23 cellular contexts compared by ENCODE assay signal in the genomic region with DNA sequence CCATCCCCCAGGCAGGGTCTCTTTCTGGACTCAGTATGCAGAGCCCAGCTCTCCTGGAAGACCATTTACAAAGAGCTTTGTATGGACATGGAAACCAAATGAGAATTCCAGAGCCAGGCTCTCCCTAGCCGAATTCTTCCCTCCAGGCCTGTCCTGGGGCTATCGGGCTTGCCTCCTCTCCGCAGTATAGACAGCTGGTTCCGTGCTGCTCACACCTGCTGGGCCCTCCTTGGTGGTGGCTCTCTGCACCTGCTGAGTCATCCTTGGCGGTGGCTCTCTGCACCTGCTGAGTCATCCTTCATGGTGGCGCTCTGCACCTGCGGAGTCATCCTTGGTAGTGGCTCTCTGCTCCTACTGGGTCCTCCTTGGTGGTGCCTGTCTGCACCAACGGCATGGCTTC.
A peak's percentile ranks its signal among the peaks of the same experiment; 100 is the strongest.
DNase-seq lines count a peak whose midpoint lies in the region; ATAC-seq, FAIRE-seq and TF ChIP-seq lines count a peak whose summit lies in the region.
"Had no signal": no experiment of that assay in that cellular context is flagged by ENCODE, and none has a peak within 500 bp of the region (broad histone marks: within the 10 kb centered on the region; RNA-seq: fewer than 3 reads in every experiment).

No MANE protein-coding gene starts in this region.

- H3K4me2 ChIP-seq in HepG2 (ENCODE audit: low read depth, low read length): no peak overlapping the region
- H3K4me2 ChIP-seq: smooth muscle cell had no signal

- no peak overlapping the region for H3K9ac ChIP-seq in HepG2 (ENCODE audit: insufficient read depth, low read depth, low read length)

- 0 out of 2 replicates have a peak, but pooled peaks cover 2% of the 10 kb centered on the region for H4K20me1 ChIP-seq in HepG2 (ENCODE audit: insufficient read depth, low read length)

- no peaks in the 10 kb centered on the region for H3K9me3 Mint-ChIP-seq in WTC11
- no peaks in the 10 kb centered on the region for H3K9me3 Mint-ChIP-seq in CD4-positive, alpha-beta T cell
- H3K9me3 Mint-ChIP-seq: activated naive CD4-positive, alpha-beta T cell treated with anti-CD3 and anti-CD28 coated beads, Interleukin-2, amount 10 ng/mL, durations not matched to agents 7 days and 5 days; activated T-cell treated with anti-CD3 and anti-CD28 coated beads, Interleukin-2, amount 50 U/mL, for 4 hours; CD8-positive, alpha-beta T cell; memory B cell had no signal

- H2AFZ ChIP-seq in HepG2 (ENCODE audit: low read length): no peak overlapping the region

- peaks cover 3% of the 10 kb centered on the region; the same call in 1 of the 2 replicates for H3K4me1 Mint-ChIP-seq in WTC11
- no peaks in the 10 kb centered on the region for H3K4me1 Mint-ChIP-seq in CD4-positive, alpha-beta T cell (ENCODE audit: low read depth)
- H3K4me1 Mint-ChIP-seq: activated naive CD4-positive, alpha-beta T cell treated with anti-CD3 and anti-CD28 coated beads, Interleukin-2, amount 10 ng/mL, durations not matched to agents 7 days and 5 days; memory B cell had no signal

- H3K36me3 ChIP-seq in HepG2 (replicated peaks in 1 of 2; ENCODE audit: control insufficient read depth in 1 of 2, insufficient read depth in 2 of 2, low read length in 2 of 2): no peaks in the 10 kb centered on the region
- H3K36me3 ChIP-seq in right lobe of liver: no peaks in the 10 kb centered on the region
- H3K36me3 ChIP-seq: thoracic aorta had no signal

- TF ChIP-seq POLR2A in HepG2 (IDR thresholded peaks at IDR 0.05; ENCODE audit: insufficient read depth in 1 of 2, low read depth in 2 of 2, low read length in 2 of 2) (no peak), right lobe of liver (IDR thresholded peaks at IDR 0.05) (no peak)

- H3K79me2 ChIP-seq in HepG2 (ENCODE audit: insufficient read depth, low read length): no peaks in the 10 kb centered on the region

- no peak overlapping the region for H3K4me3 Mint-ChIP-seq in WTC11
- no peak overlapping the region for H3K4me3 Mint-ChIP-seq in CD4-positive, alpha-beta T cell
- H3K4me3 Mint-ChIP-seq: activated naive CD4-positive, alpha-beta T cell treated with anti-CD3 and anti-CD28 coated beads, Interleukin-2, amount 10 ng/mL, durations not matched to agents 7 days and 5 days; activated T-cell treated with anti-CD3 and anti-CD28 coated beads, Interleukin-2, amount 50 U/mL, for 4 hours; CD8-positive, alpha-beta T cell; memory B cell had no signal

- intact Hi-C loops in HepG2 (cut with micrococcal nuclease; ENCODE audit: unreplicated experiment): no loop called here
- intact Hi-C loops in right lobe of liver (cut with DNase I): no loop called here
- intact Hi-C loops in CD4-positive, alpha-beta T cell (cut with DNase I, micrococcal nuclease): no loop called here

- in situ Hi-C loops in HepG2 (cut with HindIII; ENCODE audit: extremely low pct_ligation_motif_present, low pct_unique_long_range_greater_than_20kb): no loop called here

- CTCF ChIA-PET in HepG2 (lab: Yijun Ruan, JAX; ENCODE audit: low intra/inter-chr PET ratio, low total read pairs) (no interaction called here), WTC11 (lab: Charles Lee) (no interaction called here)
- CTCF ChIA-PET in CD4-positive, alpha-beta T cell (lab: Charles Lee): no interaction called here

- no peak for TF ChIP-seq RAD21 in HepG2 (CRISPR knock-in tag; IDR thresholded peaks at IDR 0.05)

- H3K9me3 ChIP-seq in HepG2 (ENCODE audit: low read length) (no peaks in the 10 kb centered on the region), right lobe of liver (no peaks in the 10 kb centered on the region)
- no peaks in the 10 kb centered on the region for H3K9me3 ChIP-seq in CD4-positive, alpha-beta T cell (ENCODE audit: control insufficient read depth, low read length)
- H3K9me3 ChIP-seq: thoracic aorta had no signal

- H3K4me3 ChIP-seq in HepG2 (replicated peaks in 1 of 3; ENCODE audit: insufficient read depth in 1 of 3, low read depth in 2 of 3, low read length in 3 of 3) (no peak overlapping the region), right lobe of liver (no peak overlapping the region)
- H3K4me3 ChIP-seq: smooth muscle cell, thoracic aorta had no signal

- POLR2A ChIA-PET in HepG2 (lab: Yijun Ruan, JAX): no interaction called here
- POLR2A ChIA-PET in WTC11 (lab: Charles Lee): no interaction called here
- POLR2A ChIA-PET in CD4-positive, alpha-beta T cell (lab: Charles Lee): no interaction called here

- H3K27me3 Mint-ChIP-seq in WTC11 (ENCODE audit: low read depth): no peaks in the 10 kb centered on the region
- peaks cover 18% of the 10 kb centered on the region for H3K27me3 Mint-ChIP-seq in CD4-positive, alpha-beta T cell

- DNase-seq in HepG2 (ENCODE audit: low spot score) (no peak), right lobe of liver (no peak), NCI-H2029 treated with DMSO at 0.1 percent for 48 hours (lab: John Stamatoyannopoulos, UW) (peak; percentile 15), WTC11 (ENCODE audit: low spot score) (no peak), glomerular visceral epithelial cell (ENCODE audit: extremely low spot score) (no peak), NCI-H1436 treated with DMSO at 0.1 percent for 48 hours (lab: John Stamatoyannopoulos, UW) (no peak)
- no peak for DNase-seq in CD4-positive, alpha-beta T cell
- DNase-seq: activated naive CD4-positive, alpha-beta T cell treated with anti-CD3 and anti-CD28 coated beads, Interleukin-2, amount 10 ng/mL, durations not matched to agents 7 days and 5 days; activated T-cell treated with anti-CD3 and anti-CD28 coated beads, Interleukin-2, amount 50 U/mL, for 4 hours; caudate nucleus; CD8-positive, alpha-beta T cell; dermis blood vessel endothelial cell; kidney glomerular epithelial cell; NCI-H1092; NK-92 treated with Interleukin-12 subunit alpha and Interleukin-12 subunit beta, amount 100 ng/mL, for 24 hours; nucleus accumbens; stimulated activated CD4-positive, alpha-beta T cell treated with anti-CD3 and anti-CD28 coated beads, Interleukin-4, amount 100 ng/mL, for 1 hour; stimulated activated naive CD4-positive, alpha-beta T cell treated with Interleukin-2 at 50 U/mL for 16 hours had no signal

- H3K27ac ChIP-seq in HepG2 (ENCODE audit: extremely low read length, insufficient read depth, low read length): no peak overlapping the region
- H3K27ac ChIP-seq in right lobe of liver: no peak overlapping the region
- H3K27ac ChIP-seq in CD4-positive, alpha-beta T cell (ENCODE audit: low read depth, low read length): no peak overlapping the region
- H3K27ac ChIP-seq: thoracic aorta had no signal

- no peak for ATAC-seq in HepG2
- no peak for ATAC-seq in right lobe of liver
- no peak for ATAC-seq in WTC11
- ATAC-seq in CD4-positive, alpha-beta T cell (ENCODE audit: poor library complexity): no peak
- ATAC-seq: activated T-cell treated with anti-CD3 and anti-CD28 coated beads, Interleukin-2, amount 50 U/mL, for 4 hours; CD8-positive, alpha-beta T cell had no signal

- TF ChIP-seq EP300 in HepG2 (IDR thresholded peaks at IDR 0.05; ENCODE audit: low read depth in 2 of 2, low read length in 2 of 2) (no peak), HepG2 (CRISPR knock-in tag; IDR thresholded peaks at IDR 0.05; ENCODE audit: borderline replicate concordance) (no peak)

- no TSS peak for BruUV-seq in HepG2 (replicated peaks; lab: Mats Ljungman, UMichigan)

- TF ChIP-seq CTCF in HepG2 (CRISPR knock-in tag; IDR thresholded peaks at IDR 0.05) (no peak), right lobe of liver (IDR thresholded peaks at IDR 0.05) (no peak), WTC11 (IDR thresholded peaks at IDR 0.05) (no peak)
- TF ChIP-seq CTCF in CD4-positive, alpha-beta T cell (IDR thresholded peaks at IDR 0.05): no peak

- 3% methylated on average over 5 of the region's 8 CpGs for WGBS in HepG2 (ENCODE audit: low lambda C conversion rate)
- WGBS in right lobe of liver (ENCODE audit: insufficient coverage, low coverage, low lambda C conversion rate, missing lambda C conversion rate): 33% methylated on average over 1 of the region's 8 CpGs

- no peaks in the 10 kb centered on the region for H3K36me3 Mint-ChIP-seq in WTC11
- no peaks in the 10 kb centered on the region for H3K36me3 Mint-ChIP-seq in CD4-positive, alpha-beta T cell (ENCODE audit: low read depth)
- H3K36me3 Mint-ChIP-seq: activated naive CD4-positive, alpha-beta T cell treated with anti-CD3 and anti-CD28 coated beads, Interleukin-2, amount 10 ng/mL, durations not matched to agents 7 days and 5 days; CD8-positive, alpha-beta T cell; memory B cell had no signal

- H3K27ac Mint-ChIP-seq in WTC11: no peak overlapping the region
- no peak overlapping the region for H3K27ac Mint-ChIP-seq in CD4-positive, alpha-beta T cell
- H3K27ac Mint-ChIP-seq: activated naive CD4-positive, alpha-beta T cell treated with anti-CD3 and anti-CD28 coated beads, Interleukin-2, amount 10 ng/mL, durations not matched to agents 7 days and 5 days; CD8-positive, alpha-beta T cell; memory B cell had no signal

- H3K27me3 ChIP-seq in HepG2 (ENCODE audit: control insufficient read depth in 1 of 2, insufficient read depth in 2 of 2, low read length in 2 of 2): peaks cover 11 to 58% of the 10 kb centered on the region in 2 experiments; a peak in 4 of 5 replicates
- H3K27me3 ChIP-seq in right lobe of liver: no peaks in the 10 kb centered on the region
- no peaks in the 10 kb centered on the region for H3K27me3 ChIP-seq in CD4-positive, alpha-beta T cell (ENCODE audit: control insufficient read depth, insufficient read depth, low read length)

- no peaks in the 10 kb centered on the region for H3K4me1 ChIP-seq in HepG2 (ENCODE audit: insufficient read depth, low read length)
- H3K4me1 ChIP-seq in right lobe of liver: no peaks in the 10 kb centered on the region

- FAIRE-seq in HepG2 (lab: Jason Lieb, UNC): no peak
- FAIRE-seq: GM19239, RCC 7860 had no signal

TF ChIP-seq in HepG2, 621 proteins besides CTCF, POLR2A, EP300 and RAD21 (continues in another document):
- no peak for TF ChIP-seq ZNF598 (CRISPR knock-in tag; IDR thresholded peaks at IDR 0.05; ENCODE audit: borderline replicate concordance)
- TF ChIP-seq ZZZ3 (CRISPR knock-in tag; IDR thresholded peaks at IDR 0.05; ENCODE audit: borderline replicate concordance): no peak

TF ChIP-seq in WTC11, 78 proteins besides CTCF, POLR2A, EP300 and RAD21 (continues in another document):
- TF ChIP-seq ESRRA (CRISPR knock-in tag; IDR thresholded peaks at IDR 0.05; ENCODE audit: borderline replicate concordance) (no peak), MXD4 (CRISPR knock-in tag; IDR thresholded peaks at IDR 0.05; ENCODE audit: borderline replicate concordance) (no peak), NR1H2 (CRISPR knock-in tag; IDR thresholded peaks at IDR 0.05) (no peak), ZNF396 (CRISPR knock-in tag; IDR thresholded peaks at IDR 0.05; ENCODE audit: borderline replicate concordance) (no peak), NR2C2 (CRISPR knock-in tag; IDR thresholded peaks at IDR 0.05) (no peak), ZNF423 (CRISPR knock-in tag; IDR thresholded peaks at IDR 0.05) (peak; percentile 23; the same call in 1 of the 2 replicates), NFE2L1 (CRISPR knock-in tag; IDR thresholded peaks at IDR 0.05) (0 out of 2 replicates have a peak, but pooled peaks have one; percentile 21), ETV6 (CRISPR knock-in tag; IDR thresholded peaks at IDR 0.05) (no peak)

Comparison
In these comparisons a context has a peak if more than half of its experiments do, and no peak if none do; other contexts are left out.
1. Of the 50 proteins assayed by ChIP-seq in both HepG2 and WTC11: peak only in HepG2: none; only in WTC11: NFE2L1; in both: none; in neither: 49.